In genomic region chr9:19173598-19174125, GRCh38 we compare ENCODE assay signal across 10 cellular contexts. TPM values are rescaled to one million over a fixed set of nuclear protein-coding genes. Genes with fewer than 3 reads are reported as not detected.
DNase-seq lines count a peak whose midpoint lies in the region; ATAC-seq and TF ChIP-seq lines count a peak whose summit lies in the region.
"Had no signal": no experiment of that assay in that cellular context is flagged by ENCODE, and none has a peak within 500 bp of the region (broad histone marks: within the 10 kb centered on the region; RNA-seq: fewer than 3 reads in every experiment).

No MANE protein-coding gene starts in this region.

- H3K36me3 ChIP-seq in right atrium auricular region (no peaks in the 10 kb centered on the region), adipocyte (ENCODE audit: control insufficient read depth, insufficient read depth, low read length, severe bottlenecking) (no peaks in the 10 kb centered on the region), upper lobe of right lung (no peaks in the 10 kb centered on the region)
- H3K36me3 ChIP-seq: gastrocnemius medialis had no signal

- H3K4me3 ChIP-seq in right atrium auricular region (no peak overlapping the region), adipocyte (ENCODE audit: low read length) (no peak overlapping the region), upper lobe of right lung (no peak overlapping the region)
- H3K4me3 ChIP-seq: gastrocnemius medialis had no signal

- no peak for DNase-seq in Right ventricle myocardium inferior (ENCODE audit: missing footprints)
- DNase-seq in right atrium auricular region (ENCODE audit: low spot score): no peak
- peak; percentile 24 for DNase-seq in adipocyte (ENCODE audit: low read depth)
- DNase-seq in upper lobe of right lung: no peak
- DNase-seq in endothelial cell (ENCODE audit: low spot score): no peak
- DNase-seq in NOMO-1 (lab: John Stamatoyannopoulos, UW; ENCODE audit: unreplicated experiment in 2 of 2): no peak
- DNase-seq in NCI-H1436 treated with DMSO at 0.1 percent for 48 hours (lab: John Stamatoyannopoulos, UW): no peak

- peaks cover 23% of the 10 kb centered on the region for H3K4me1 Mint-ChIP-seq in endothelial cell (ENCODE audit: unreplicated experiment)

- peaks cover 0 to 9% of the 10 kb centered on the region in 2 donors for H3K4me1 ChIP-seq in right atrium auricular region
- peaks cover 32% of the 10 kb centered on the region for H3K4me1 ChIP-seq in adipocyte (ENCODE audit: control insufficient read depth, insufficient read depth, low read length)
- peaks cover 25% of the 10 kb centered on the region for H3K4me1 ChIP-seq in upper lobe of right lung

- H3K4me3 Mint-ChIP-seq in endothelial cell (ENCODE audit: unreplicated experiment): no peak overlapping the region
- H3K4me3 Mint-ChIP-seq: activated naive CD4-positive, alpha-beta T cell treated with anti-CD3 and anti-CD28 coated beads, Interleukin-2, amount 50 U/mL, for 24 hours had no signal

- TF ChIP-seq CTCF in right atrium auricular region (IDR thresholded peaks at IDR 0.05) (no peak), upper lobe of right lung (IDR thresholded peaks at IDR 0.05) (no peak), endothelial cell (IDR thresholded peaks at IDR 0.05; ENCODE audit: unreplicated experiment) (no peak)

- ATAC-seq in Right ventricle myocardium inferior (peak; percentile 38), HG02981 (IDR thresholded peaks at IDR 0.05; ENCODE audit: unreplicated experiment) (peak; percentile 34), upper lobe of right lung (peak; percentile 27)

- no peaks in the 10 kb centered on the region for H3K36me3 Mint-ChIP-seq in endothelial cell (ENCODE audit: low read depth, unreplicated experiment)
- H3K36me3 Mint-ChIP-seq: activated naive CD4-positive, alpha-beta T cell treated with anti-CD3 and anti-CD28 coated beads, Interleukin-2, amount 50 U/mL, for 24 hours had no signal

- no peaks in the 10 kb centered on the region for H3K27me3 Mint-ChIP-seq in endothelial cell (ENCODE audit: unreplicated experiment)
- H3K27me3 Mint-ChIP-seq: activated naive CD4-positive, alpha-beta T cell treated with anti-CD3 and anti-CD28 coated beads, Interleukin-2, amount 50 U/mL, for 24 hours had no signal

- H3K27ac ChIP-seq in right atrium auricular region (no peak overlapping the region), upper lobe of right lung (no peak overlapping the region)

- peak overlapping the region; percentile 63 for H3K9ac ChIP-seq in adipocyte (ENCODE audit: low read length)

- H3K27me3 ChIP-seq in right atrium auricular region (no peaks in the 10 kb centered on the region), adipocyte (replicated peaks; ENCODE audit: control insufficient read depth, insufficient read depth, low read length) (no peaks in the 10 kb centered on the region), upper lobe of right lung (no peaks in the 10 kb centered on the region)
- H3K27me3 ChIP-seq: gastrocnemius medialis had no signal

- no peaks in the 10 kb centered on the region for H3K9me3 ChIP-seq in right atrium auricular region
- H3K9me3 ChIP-seq in adipocyte (ENCODE audit: control insufficient read depth, low read length): no peaks in the 10 kb centered on the region
- no peaks in the 10 kb centered on the region for H3K9me3 ChIP-seq in upper lobe of right lung
- H3K9me3 ChIP-seq: gastrocnemius medialis had no signal

- no peak overlapping the region for H3K27ac Mint-ChIP-seq in endothelial cell (ENCODE audit: unreplicated experiment)
- H3K27ac Mint-ChIP-seq: activated naive CD4-positive, alpha-beta T cell treated with anti-CD3 and anti-CD28 coated beads, Interleukin-2, amount 50 U/mL, for 24 hours had no signal

- intact Hi-C loops in Right ventricle myocardium inferior (cut with DNase I): loop anchor here (2.0 to 5.0 kb wide), 4 partner anchors 45 to 284 kb away; partner anchors contain the start of gene HAUS6
- intact Hi-C loops in upper lobe of right lung (cut with DNase I): no loop called here

- no peaks in the 10 kb centered on the region for H3K9me3 Mint-ChIP-seq in endothelial cell (ENCODE audit: unreplicated experiment)
- H3K9me3 Mint-ChIP-seq: activated naive CD4-positive, alpha-beta T cell treated with anti-CD3 and anti-CD28 coated beads, Interleukin-2, amount 50 U/mL, for 24 hours had no signal

RNA-seq across cellular contexts. Expression of gene PLIN2, which starts 46.4 kb away (rescaled TPM):
- total RNA-seq in Right ventricle myocardium inferior: 82.8 TPM
- 100 to 1,000 TPM; 132 to 520 TPM for total RNA-seq in right atrium auricular region
- 231 TPM for total RNA-seq in upper lobe of right lung
- total RNA-seq in endothelial cell (ENCODE audit: unreplicated experiment): 60.0 TPM

RNA-seq across cellular contexts. Expression of gene DENND4C, which starts 56.8 kb away (rescaled TPM):
- total RNA-seq in Right ventricle myocardium inferior: 22.0 TPM
- 10 to 100 TPM; 53.7 to 55.4 TPM for total RNA-seq in right atrium auricular region
- total RNA-seq in upper lobe of right lung: 105 TPM
- total RNA-seq in endothelial cell (ENCODE audit: unreplicated experiment): 35.6 TPM
